ENCODE assay signal across 20 cellular contexts in the genomic region with DNA sequence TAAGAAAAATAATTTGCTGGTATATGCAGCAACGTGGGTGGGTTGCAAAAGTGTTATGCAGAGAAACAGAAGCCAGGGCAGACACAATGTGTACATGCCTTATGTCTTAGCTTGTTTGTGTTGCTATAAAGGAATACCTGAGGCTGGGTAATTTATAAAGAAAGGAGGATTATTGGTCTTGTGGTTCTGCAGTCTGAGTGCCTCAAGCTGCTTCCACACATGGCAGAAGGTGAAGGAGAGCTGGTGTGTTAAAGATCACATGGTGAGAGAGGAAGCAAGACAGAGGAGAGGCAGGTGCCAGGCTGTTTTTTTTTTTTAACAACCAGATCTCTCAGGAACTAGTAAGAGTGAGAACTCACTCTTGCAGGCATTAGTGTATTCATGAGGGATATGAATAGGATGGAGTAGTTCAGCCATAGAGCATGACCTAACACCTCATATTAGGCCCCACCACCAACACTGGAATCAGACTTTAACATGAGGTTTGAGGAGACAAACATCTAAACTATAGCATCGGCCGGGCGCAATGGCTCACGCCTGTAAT.
"Had no signal": no experiment of that assay in that cellular context is flagged by ENCODE, and none has a peak within 500 bp of the region (broad histone marks: within the 10 kb centered on the region; RNA-seq: fewer than 3 reads in every experiment).

No MANE protein-coding gene starts in this region.

- H3K4me3 ChIP-seq: body of pancreas, left ventricle myocardium inferior, upper lobe of left lung had no signal

- H3K27ac ChIP-seq: body of pancreas, left ventricle myocardium inferior, upper lobe of left lung had no signal

- H3K4me1 ChIP-seq: body of pancreas, left ventricle myocardium inferior, upper lobe of left lung had no signal

- H3K36me3 ChIP-seq: left ventricle myocardium inferior, upper lobe of left lung had no signal

- DNase-seq: activated CD4-positive, alpha-beta memory T cell treated with anti-CD3 and anti-CD28 coated beads for 36 hours; activated effector memory CD4-positive, alpha-beta T cell treated with Interleukin-2 at 50 U/mL for 16 hours; activated naive CD4-positive, alpha-beta T cell treated with anti-CD3 and anti-CD28 coated beads, Interleukin-2, amount 50 U/mL, for 16 hours; activated T-cell treated with anti-CD3 and anti-CD28 coated beads, Interleukin-2, amount 50 U/mL, for 48 hours; anterior cingulate cortex; body of pancreas; caudate nucleus; dermis blood vessel endothelial cell; effector CD8-positive, alpha-beta T cell; hippocampal formation; kidney glomerular epithelial cell; left ventricle myocardium inferior; naive thymus-derived CD8-positive, alpha-beta T cell; stimulated activated CD4-positive, alpha-beta T cell treated with anti-CD3 and anti-CD28 coated beads, Interleukin-2, amount 100 ng/mL, for 48 hours; stimulated activated CD8-positive, alpha-beta memory T cell treated with anti-CD3 and anti-CD28 coated beads, Interleukin-4, amount 100 ng/mL, for 48 hours; stimulated activated naive CD4-positive, alpha-beta T cell treated with Interleukin-2 at 50 U/mL for 16 hours; T-helper 1 cell; upper lobe of left lung had no signal

- H3K27me3 ChIP-seq: body of pancreas, upper lobe of left lung had no signal

- H3K9me3 ChIP-seq: body of pancreas, left ventricle myocardium inferior, upper lobe of left lung had no signal

- FAIRE-seq: frontal cortex, TTC549 had no signal
